Comparison of ENCODE assay signal across 8 cellular contexts in the genomic region with DNA sequence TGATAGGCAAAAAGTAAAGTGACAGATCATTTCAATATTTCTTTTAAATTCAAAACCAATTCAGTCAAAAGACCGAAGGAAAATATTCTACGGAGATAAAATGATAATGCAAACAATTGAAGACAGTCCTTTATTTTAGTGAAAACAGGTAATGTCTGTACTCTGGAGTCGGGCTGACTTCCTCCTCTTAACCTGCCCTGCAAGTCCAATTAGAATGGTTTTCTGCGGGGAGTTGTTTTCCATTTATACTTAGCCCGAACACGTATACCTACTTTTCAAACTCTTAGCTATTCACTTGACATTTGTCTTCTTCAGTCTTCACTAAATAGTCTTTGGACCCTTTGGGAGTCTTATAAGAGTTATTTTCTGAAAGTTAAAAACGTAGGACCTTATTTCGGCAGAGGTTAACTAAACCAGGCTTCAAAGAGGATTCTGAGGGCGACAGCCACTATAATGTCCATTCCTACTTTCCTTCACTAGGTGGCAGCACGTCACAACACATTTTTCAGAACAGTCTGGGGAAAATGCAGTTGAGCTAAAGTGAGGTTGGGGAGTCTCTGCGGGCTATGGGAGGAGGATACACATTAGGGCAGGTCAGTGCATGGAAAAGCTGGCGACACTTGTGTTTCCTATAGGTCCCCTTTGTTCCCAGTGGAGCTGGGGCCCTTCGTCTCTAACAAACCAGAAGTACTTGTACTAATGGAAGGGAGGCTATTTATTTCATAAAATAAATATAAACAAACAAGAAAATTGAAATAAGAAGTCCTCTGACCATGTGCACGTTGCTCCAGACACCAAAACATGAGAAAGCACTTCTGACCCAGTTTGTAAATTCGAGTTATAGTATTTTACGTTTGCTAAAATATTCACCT.
A peak's percentile ranks its signal among the peaks of the same experiment; 100 is the strongest.
DNase-seq lines count a peak whose midpoint lies in the region; ATAC-seq, FAIRE-seq and TF ChIP-seq lines count a peak whose summit lies in the region.

No MANE protein-coding gene starts in this region.

- no peaks in the 10 kb centered on the region for H3F3A ChIP-seq in Loucy (ENCODE audit: low read depth)

- H3K4me1 ChIP-seq in Loucy (ENCODE audit: insufficient read depth, low read length, poor library complexity, severe bottlenecking) (no peaks in the 10 kb centered on the region), astrocyte (ENCODE audit: insufficient read depth, low read length) (peaks cover 49% of the 10 kb centered on the region), gastrocnemius medialis (peaks cover 0 to 45% of the 10 kb centered on the region in 2 donors)

- H3K9me3 ChIP-seq in Loucy (ENCODE audit: insufficient read depth, low read depth, low read length): no peaks in the 10 kb centered on the region
- H3K9me3 ChIP-seq in astrocyte (ENCODE audit: insufficient read depth, low read depth, low read length): no peaks in the 10 kb centered on the region
- H3K9me3 ChIP-seq in gastrocnemius medialis: no peaks in the 10 kb centered on the region

- H3K4me3 Mint-ChIP-seq in astrocyte (ENCODE audit: unreplicated experiment): no peak overlapping the region

- intact Hi-C loops in gastrocnemius medialis (cut with DNase I; ENCODE audit: low total_unique reads): loop anchor here (2.0 to 10.0 kb wide), 3 partner anchors 209 to 547 kb away; no protein-coding TSS in a partner anchor

- no peak for TF ChIP-seq POLR2A in gastrocnemius medialis (IDR thresholded peaks at IDR 0.05)

- H3K9ac ChIP-seq in Loucy (ENCODE audit: low read depth, low read length, poor library complexity, severe bottlenecking): no peak overlapping the region
- peak overlapping the region; percentile 71 for H3K9ac ChIP-seq in astrocyte (ENCODE audit: low read length)

- DNase-seq in COLO829 (ENCODE audit: low spot score): peak; percentile 31
- DNase-seq in RPMI7951 (ENCODE audit: low read depth): peak; percentile 70
- peak; percentile 39 for DNase-seq in astrocyte (ENCODE audit: low read depth)
- peak; percentile 76 for DNase-seq in iPS DF 4.7 (ENCODE audit: extremely low read depth, low spot score)
- DNase-seq in gastrocnemius medialis: peak; percentile 28 to 29
- DNase-seq in activated CD4-positive, CD25-positive, alpha-beta regulatory T cell (lab: John Stamatoyannopoulos, UW): no peak

- H2AFZ ChIP-seq in Loucy (ENCODE audit: low read length) (peak overlapping the region; percentile 66), astrocyte (ENCODE audit: low read depth, low read length) (no peak overlapping the region)

- no peaks in the 10 kb centered on the region for H3K79me2 ChIP-seq in Loucy (ENCODE audit: insufficient read depth, low read length)
- no peaks in the 10 kb centered on the region for H3K79me2 ChIP-seq in astrocyte (ENCODE audit: insufficient read depth, low read length)

- no peaks in the 10 kb centered on the region for H3K9me2 ChIP-seq in Loucy (replicated peaks; ENCODE audit: low read depth, low read length)

- H3K27me3 ChIP-seq in Loucy (ENCODE audit: insufficient read depth, low read length, poor library complexity, severe bottlenecking) (no peaks in the 10 kb centered on the region), astrocyte (ENCODE audit: insufficient read depth, low read length) (no peaks in the 10 kb centered on the region), gastrocnemius medialis (no peaks in the 10 kb centered on the region)

- H4K20me1 ChIP-seq in Loucy (ENCODE audit: insufficient read depth, low read length, poor library complexity, severe bottlenecking) (no peaks in the 10 kb centered on the region), astrocyte (ENCODE audit: insufficient read depth, low read length) (no peaks in the 10 kb centered on the region)

- peak; percentile 93 for FAIRE-seq in astrocyte (lab: Jason Lieb, UNC)

- in situ Hi-C loops in gastrocnemius medialis (cut with MboI; ENCODE audit: low sequenced_read_pairs in 4 of 4): loop anchor here in 3 of 4 donors (10.0 to 25.0 kb wide), 4 partner anchors 222 to 549 kb away; no protein-coding TSS in a partner anchor

- H3K9me3 Mint-ChIP-seq in astrocyte (ENCODE audit: unreplicated experiment): no peaks in the 10 kb centered on the region

- no peaks in the 10 kb centered on the region for H3K27me3 Mint-ChIP-seq in astrocyte (ENCODE audit: low read depth, unreplicated experiment)

- peak overlapping the region; percentile 89 for H3K27ac Mint-ChIP-seq in astrocyte (ENCODE audit: unreplicated experiment)

- ATAC-seq in GM19463 (IDR thresholded peaks at IDR 0.05; ENCODE audit: unreplicated experiment) (peak; percentile 61), gastrocnemius medialis (peak; percentile 27 to 70)

- H3K27ac ChIP-seq in astrocyte (ENCODE audit: low read depth, low read length) (peak overlapping the region; percentile 92), gastrocnemius medialis (no peak overlapping the region)

- H3K36me3 ChIP-seq in Loucy (ENCODE audit: insufficient read depth, low read length) (no peaks in the 10 kb centered on the region), astrocyte (ENCODE audit: insufficient read depth, low read length) (no peaks in the 10 kb centered on the region), gastrocnemius medialis (no peaks in the 10 kb centered on the region)

- peak overlapping the region; percentile 42 for H3K4me3 ChIP-seq in Loucy (ENCODE audit: low read length, poor library complexity, severe bottlenecking)
- H3K4me3 ChIP-seq in astrocyte (ENCODE audit: insufficient read depth, low read depth, low read length): no peak overlapping the region
- peak overlapping the region in 1 of 4 donors; percentile 22 for H3K4me3 ChIP-seq in gastrocnemius medialis

- peak; percentile 91 for TF ChIP-seq CTCF in Loucy (conservative IDR thresholded peaks at IDR 0.05; ENCODE audit: low read length)
- peak; percentile 77 for TF ChIP-seq CTCF in astrocyte (IDR thresholded peaks at IDR 0.05; ENCODE audit: insufficient read depth, low read depth, low read length)
- TF ChIP-seq CTCF in gastrocnemius medialis (IDR thresholded peaks at IDR 0.05 in 4 of 5, conservative IDR thresholded peaks at IDR 0.05 in 1 of 5): peak; percentile 66 to 78 (median 74)

- H3K4me2 ChIP-seq in Loucy (ENCODE audit: low read depth, low read length, poor library complexity, severe bottlenecking) (peak overlapping the region; percentile 49), astrocyte (ENCODE audit: low read length) (peak overlapping the region; percentile 73)

- H3K36me3 Mint-ChIP-seq in astrocyte (ENCODE audit: low read depth, unreplicated experiment): no peaks in the 10 kb centered on the region

- H3K4me1 Mint-ChIP-seq in astrocyte (ENCODE audit: low read depth, unreplicated experiment): peaks cover 39% of the 10 kb centered on the region

Comparison
In these comparisons a context has a peak if more than half of its experiments do, and no peak if none do; other contexts are left out.
1. DNase-seq: peak in COLO829 (single experiment), RPMI7951 (single experiment), astrocyte (single experiment), iPS DF 4.7 (single experiment) and gastrocnemius medialis (2 of 2); none in activated CD4-positive, CD25-positive, alpha-beta regulatory T cell (0 of 4).
2. Peak in every context shown above with its lines, with median percentiles within 50 percentile points of each other: CTCF ChIP-seq.